23 cellular contexts compared by ENCODE assay signal in genomic region chr3:171362575-171362974, GRCh38.
"Had no signal": no experiment of that assay in that cellular context is flagged by ENCODE, and none has a peak within 500 bp of the region (broad histone marks: within the 10 kb centered on the region; RNA-seq: fewer than 3 reads in every experiment).

No MANE protein-coding gene starts in this region.

- H3K4me2 ChIP-seq: smooth muscle cell had no signal

- H3K27ac ChIP-seq: colonic mucosa, esophagus muscularis mucosa, foreskin keratinocyte, lower lobe of right lung, pancreas, right lobe of liver, testis, tibial artery had no signal

- H3K27ac Mint-ChIP-seq: dendritic cell treated with granulocyte-macrophage colony-stimulating factor and Interleukin-4, amounts not matched to agents 40 ng/mL and 50 ng/mL, for 4 days; endodermal cell; progenitor cell of endocrine pancreas; type B pancreatic cell had no signal

- H3K36me3 ChIP-seq: colonic mucosa, esophagus muscularis mucosa, lower lobe of right lung, pancreas, right lobe of liver, tibial artery had no signal

- H3K9me3 Mint-ChIP-seq: dendritic cell treated with granulocyte-macrophage colony-stimulating factor and Interleukin-4, amounts not matched to agents 40 ng/mL and 50 ng/mL, for 4 days; endodermal cell; natural killer cell; type B pancreatic cell had no signal

- ATAC-seq: foreskin keratinocyte, left ventricle myocardium superior, lower lobe of right lung, natural killer cell, pancreas, right lobe of liver had no signal

- H3K9me3 ChIP-seq: colonic mucosa, esophagus muscularis mucosa, lower lobe of right lung, pancreas, right lobe of liver, testis, tibial artery had no signal

- H3K27me3 ChIP-seq: colonic mucosa, esophagus muscularis mucosa, foreskin keratinocyte, pancreas, right lobe of liver, testis, tibial artery had no signal

- H3K4me3 Mint-ChIP-seq: dendritic cell treated with granulocyte-macrophage colony-stimulating factor and Interleukin-4, amounts not matched to agents 40 ng/mL and 50 ng/mL, for 4 days; endodermal cell; natural killer cell had no signal

- H3K4me3 ChIP-seq: colonic mucosa, esophagus muscularis mucosa, lower lobe of right lung, pancreas, right lobe of liver, smooth muscle cell, testis, tibial artery had no signal

- H3K27me3 Mint-ChIP-seq: dendritic cell treated with granulocyte-macrophage colony-stimulating factor and Interleukin-4, amounts not matched to agents 40 ng/mL and 50 ng/mL, for 4 days; progenitor cell of endocrine pancreas; type B pancreatic cell had no signal

- H3K4me1 ChIP-seq: colonic mucosa, lower lobe of right lung, testis, tibial artery had no signal

- DNase-seq: colonic mucosa; effector CD8-positive, alpha-beta T cell; endodermal cell; foreskin keratinocyte; left ventricle myocardium superior; lower lobe of right lung; natural killer cell; occipital lobe; pancreas; right lobe of liver; stimulated activated CD4-positive, alpha-beta T cell treated with anti-CD3 and anti-CD28 coated beads, Interleukin-12 subunit alpha, Interleukin-12 subunit beta, amount 100 ng/mL, for 4 hours; stimulated activated CD4-positive, alpha-beta T cell treated with anti-CD3 and anti-CD28 coated beads, Interleukin-1b, Interleukin-23, amount 100 ng/mL, for 48 hours; stimulated activated CD4-positive, alpha-beta T cell treated with anti-CD3 and anti-CD28 coated beads, Interleukin-4, amount 100 ng/mL, for 1 hour; stimulated activated CD8-positive, alpha-beta memory T cell treated with anti-CD3 and anti-CD28 coated beads, Interleukin-4, amount 100 ng/mL, for 48 hours; stimulated activated naive CD4-positive, alpha-beta T cell treated with Interleukin-2 at 50 U/mL for 16 hours; substantia nigra; testis; tibial artery had no signal

- H3K36me3 Mint-ChIP-seq: natural killer cell, type B pancreatic cell had no signal
